In genomic region chr16:84159800-84160199, GRCh38 we compare ENCODE assay signal across 1 cellular context.
TF ChIP-seq lines count a peak whose summit lies in the region.

No MANE protein-coding gene starts in this region.

TF ChIP-seq in SK-N-SH, 30 proteins besides CTCF, POLR2A, EP300 and RAD21 (continued from another document):
- TF ChIP-seq, protein P1, sequence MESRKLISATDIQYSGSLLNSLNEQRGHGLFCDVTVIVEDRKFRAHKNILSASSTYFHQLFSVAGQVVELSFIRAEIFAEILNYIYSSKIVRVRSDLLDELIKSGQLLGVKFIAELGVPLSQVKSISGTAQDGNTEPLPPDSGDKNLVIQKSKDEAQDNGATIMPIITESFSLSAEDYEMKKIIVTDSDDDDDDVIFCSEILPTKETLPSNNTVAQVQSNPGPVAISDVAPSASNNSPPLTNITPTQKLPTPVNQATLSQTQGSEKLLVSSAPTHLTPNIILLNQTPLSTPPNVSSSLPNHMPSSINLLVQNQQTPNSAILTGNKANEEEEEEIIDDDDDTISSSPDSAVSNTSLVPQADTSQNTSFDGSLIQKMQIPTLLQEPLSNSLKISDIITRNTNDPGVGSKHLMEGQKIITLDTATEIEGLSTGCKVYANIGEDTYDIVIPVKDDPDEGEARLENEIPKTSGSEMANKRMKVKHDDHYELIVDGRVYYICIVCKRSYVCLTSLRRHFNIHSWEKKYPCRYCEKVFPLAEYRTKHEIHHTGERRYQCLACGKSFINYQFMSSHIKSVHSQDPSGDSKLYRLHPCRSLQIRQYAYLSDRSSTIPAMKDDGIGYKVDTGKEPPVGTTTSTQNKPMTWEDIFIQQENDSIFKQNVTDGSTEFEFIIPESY (IDR thresholded peaks at IDR 0.05; ENCODE audit: borderline replicate concordance, low read depth): no peak
- no peak for TF ChIP-seq MXI1 (IDR thresholded peaks at IDR 0.05; ENCODE audit: low read depth, low read length)
- no peak for TF ChIP-seq TCF12 (IDR thresholded peaks at IDR 0.05)
- no peak for TF ChIP-seq PBX3 (IDR thresholded peaks at IDR 0.05)
- TF ChIP-seq NRF1 (IDR thresholded peaks at IDR 0.05; ENCODE audit: low read depth, low read length): no peak
- TF ChIP-seq RCOR1 (IDR thresholded peaks at IDR 0.05; ENCODE audit: low read length): no peak
TF ChIP-seq in SK-N-SH: peak in this region for 0.
